13 cellular contexts compared by ENCODE assay signal in genomic region chr9:128409998-128410397, GRCh38. TPM values are rescaled to one million over a fixed set of nuclear protein-coding genes. Genes with fewer than 3 reads are reported as not detected.
DNase-seq lines count a peak whose midpoint lies in the region; ATAC-seq, FAIRE-seq and TF ChIP-seq lines count a peak whose summit lies in the region.
"Had no signal": no experiment of that assay in that cellular context is flagged by ENCODE, and none has a peak within 500 bp of the region (broad histone marks: within the 10 kb centered on the region; RNA-seq: fewer than 3 reads in every experiment).

No MANE protein-coding gene starts in this region.

- CTCF ChIA-PET in A549 (lab: Yijun Ruan, JAX): interaction anchor here (0.6 to 7.0 kb wide), 13 partner anchors 8 to 148 kb away, joined by 3 to 52 read pairs (median 3); partner anchors contain the start of genes CERCAM and URM1
- CTCF ChIA-PET in naive thymus-derived CD4-positive, alpha-beta T cell (lab: Charles Lee): interaction anchor here (4.5 kb wide), 1 partner anchor 47 kb away, joined by 20 read pairs; no protein-coding TSS in a partner anchor

- no peak for FAIRE-seq in A549 (lab: Jason Lieb, UNC)

- TF ChIP-seq CTCF in A549 (IDR thresholded peaks at IDR 0.05): no peak; the same call in 1 of the 3 replicates
- TF ChIP-seq CTCF in WI38 (IDR thresholded peaks at IDR 0.05; ENCODE audit: low read depth, low read length): peak; percentile 29; the same call in 1 of the 2 replicates
- peak; percentile 12 for TF ChIP-seq CTCF in hepatocyte (IDR thresholded peaks at IDR 0.05; ENCODE audit: poor library complexity)

- H3K4me3 ChIP-seq in A549 (no peak overlapping the region), H7 (ENCODE audit: insufficient read depth, low read depth, low read length) (no peak overlapping the region), WI38 (ENCODE audit: low read depth, low read length) (no peak overlapping the region), hepatocyte (no peak overlapping the region)
- no peak overlapping the region for H3K4me3 ChIP-seq in naive thymus-derived CD4-positive, alpha-beta T cell (ENCODE audit: low read length)
- H3K4me3 ChIP-seq: body of pancreas, tibial nerve had no signal

- H3K27me3 Mint-ChIP-seq in naive thymus-derived CD4-positive, alpha-beta T cell: peaks cover 36 to 50% (median 42%) of the 10 kb centered on the region in 5 donors

- POLR2A ChIA-PET in A549 (lab: Yijun Ruan, JAX): no interaction called here
- POLR2A ChIA-PET in naive thymus-derived CD4-positive, alpha-beta T cell (lab: Charles Lee): no interaction called here

- no peaks in the 10 kb centered on the region for H4K20me1 ChIP-seq in hepatocyte (ENCODE audit: insufficient read depth, poor library complexity, severe bottlenecking)

- no peaks in the 10 kb centered on the region for H3K36me3 Mint-ChIP-seq in naive thymus-derived CD4-positive, alpha-beta T cell

- H3K79me2 ChIP-seq in hepatocyte: no peaks in the 10 kb centered on the region

- TF ChIP-seq POLR2A in A549 (IDR thresholded peaks at IDR 0.05; ENCODE audit: low read length): no peak

- no peak for TF ChIP-seq EP300 in A549 (IDR thresholded peaks at IDR 0.05)

- H3K4me2 ChIP-seq in A549 (no peak overlapping the region), hepatocyte (no peak overlapping the region)

- no peak overlapping the region for H3K4me3 Mint-ChIP-seq in naive thymus-derived CD4-positive, alpha-beta T cell

- H3K9me3 ChIP-seq in A549 (no peaks in the 10 kb centered on the region), hepatocyte (ENCODE audit: low read depth) (no peaks in the 10 kb centered on the region)
- no peaks in the 10 kb centered on the region for H3K9me3 ChIP-seq in naive thymus-derived CD4-positive, alpha-beta T cell (ENCODE audit: control insufficient read depth in 2 of 3, low read length in 3 of 3)
- H3K9me3 ChIP-seq: body of pancreas, tibial nerve had no signal

- intact Hi-C loops in naive thymus-derived CD4-positive, alpha-beta T cell (cut with micrococcal nuclease): no loop called here

- H3K9me2 ChIP-seq in hepatocyte (replicated peaks; ENCODE audit: insufficient read depth): no peaks in the 10 kb centered on the region

- peak in 1 of 2 experiments; percentile 46; a peak in 3 of 5 replicates for TF ChIP-seq RAD21 in A549 (conservative IDR thresholded peaks at IDR 0.05 in 1 of 2, IDR thresholded peaks at IDR 0.05 in 1 of 2)

- no peak overlapping the region for H2AFZ ChIP-seq in hepatocyte

- H3K27ac Mint-ChIP-seq in naive thymus-derived CD4-positive, alpha-beta T cell: no peak overlapping the region

- H3K36me3 ChIP-seq in H7 (replicated peaks; ENCODE audit: control insufficient read depth, insufficient read depth, low read length): no peaks in the 10 kb centered on the region
- no peaks in the 10 kb centered on the region for H3K36me3 ChIP-seq in hepatocyte (replicated peaks; ENCODE audit: insufficient read depth, low read depth)
- no peaks in the 10 kb centered on the region for H3K36me3 ChIP-seq in naive thymus-derived CD4-positive, alpha-beta T cell (ENCODE audit: control insufficient read depth in 2 of 3, insufficient read depth in 3 of 3, low read length in 3 of 3)
- H3K36me3 ChIP-seq: tibial nerve had no signal

- 24% methylated on average over 6 of the region's 6 CpGs for WGBS in A549 (ENCODE audit: missing lambda C conversion rate)
- WGBS in hepatocyte (ENCODE audit: low lambda C conversion rate, missing lambda C conversion rate): 39% methylated on average over 6 of the region's 6 CpGs

- peaks cover 0 to 4% (median 0%) of the 10 kb centered on the region in 7 donors for H3K4me1 Mint-ChIP-seq in naive thymus-derived CD4-positive, alpha-beta T cell

- peak; percentile 64 to 77 for ATAC-seq in A549
- ATAC-seq in HG02973 (IDR thresholded peaks at IDR 0.05; ENCODE audit: unreplicated experiment): no peak
- ATAC-seq in naive thymus-derived CD4-positive, alpha-beta T cell: no peak
- ATAC-seq in HG02852 (IDR thresholded peaks at IDR 0.05; ENCODE audit: unreplicated experiment): no peak
- ATAC-seq: body of pancreas, left colon had no signal

- H3K27me3 ChIP-seq in H7 (ENCODE audit: control insufficient read depth, insufficient read depth, low read length) (peaks cover 57% of the 10 kb centered on the region), hepatocyte (peaks cover 24% of the 10 kb centered on the region)
- no peaks in the 10 kb centered on the region for H3K27me3 ChIP-seq in naive thymus-derived CD4-positive, alpha-beta T cell (ENCODE audit: control insufficient read depth in 2 of 2, insufficient read depth in 2 of 2, low read length in 2 of 2)
- H3K27me3 ChIP-seq: body of pancreas had no signal

- H3K27ac ChIP-seq in A549: no peak overlapping the region
- no peak overlapping the region for H3K27ac ChIP-seq in hepatocyte
- no peak overlapping the region for H3K27ac ChIP-seq in naive thymus-derived CD4-positive, alpha-beta T cell (ENCODE audit: low read depth, low read length)
- H3K27ac ChIP-seq: body of pancreas, tibial nerve had no signal

- DNase-seq in A549 (ENCODE audit: low read depth in 1 of 2, low spot score in 1 of 2) (peak in 1 of 2 experiments; percentile 59), H7 (peak; percentile 74), hepatocyte (ENCODE audit: low spot score) (no peak), NCI-H1694 treated with DMSO at 0.1 percent for 48 hours (lab: John Stamatoyannopoulos, UW) (no peak)
- DNase-seq in naive thymus-derived CD4-positive, alpha-beta T cell: no peak
- DNase-seq: body of pancreas, Calu3, left colon, NCI-H226 had no signal

- peaks cover 6% of the 10 kb centered on the region; the same call in 1 of the 3 replicates for H3K4me1 ChIP-seq in A549
- no peaks in the 10 kb centered on the region for H3K4me1 ChIP-seq in hepatocyte (ENCODE audit: insufficient read depth)
- H3K4me1 ChIP-seq in naive thymus-derived CD4-positive, alpha-beta T cell (ENCODE audit: control insufficient read depth in 2 of 2, insufficient read depth in 2 of 2, low read length in 2 of 2): no peaks in the 10 kb centered on the region
- H3K4me1 ChIP-seq: body of pancreas had no signal

- peaks cover 0 to 4% (median 0%) of the 10 kb centered on the region in 11 donors for H3K9me3 Mint-ChIP-seq in naive thymus-derived CD4-positive, alpha-beta T cell

TF ChIP-seq in A549, 52 proteins besides CTCF, POLR2A, EP300 and RAD21:
- 0 out of 3 replicates have a peak, but pooled peaks have one; percentile 10 for TF ChIP-seq SMC3 (IDR thresholded peaks at IDR 0.05)
- no peak for TF ChIP-seq NR3C1 (IDR thresholded peaks at IDR 0.05)
TF ChIP-seq in A549: peak in this region for 1.

RNA-seq across cellular contexts. Expression of gene CERCAM, which starts 10.7 kb away (rescaled TPM):
- 16.5 and 16.6 TPM in 2 replicates for polyA plus RNA-seq in A549 (2011; rRNA removed)
- 40.4 and 54.7 TPM in 2 replicates for polyA plus RNA-seq in A549 (2012; cell fraction: cytosol; rRNA removed)
- polyA plus RNA-seq in A549 (2012; cell fraction: nucleus; rRNA removed): 77.9 and 93.5 TPM in 2 replicates
- polyA plus RNA-seq in A549 (2017; fragmentation: RNase III; extraction: RNeasy Plus Mini Kit Qiagen cat#74134 plus additional on column Dnase treatment): 26.1 to 33.3 TPM (median 28.5 TPM) in 3 replicates
- 20.1 and 20.5 TPM in 2 replicates for polyA minus RNA-seq in A549 (2011; rRNA and poly(A)+ RNA removed)
- total RNA-seq in H7 (2014; rRNA removed; shearing (Covaris generic)): 12.6 and 15.5 TPM in 2 replicates
- total RNA-seq in hepatocyte: 49.2 and 51.6 TPM in 2 replicates
- polyA plus RNA-seq in hepatocyte: 112 and 117 TPM in 2 replicates
- total RNA-seq in naive thymus-derived CD4-positive, alpha-beta T cell: 1 to 10 TPM in 1 of 5 experiments, under 1 TPM in 4; 0.19 to 2.2 (median 0.77) TPM
- under 1 TPM; 0.15 to 0.54 TPM for polyA plus RNA-seq in naive thymus-derived CD4-positive, alpha-beta T cell

RNA-seq across cellular contexts. Expression of gene URM1, which starts 38.8 kb away (rescaled TPM):
- polyA plus RNA-seq in A549 (2011; rRNA removed): 43.6 and 61.6 TPM in 2 replicates
- polyA plus RNA-seq in A549 (2012; cell fraction: cytosol; rRNA removed): 66.7 and 75.4 TPM in 2 replicates
- polyA plus RNA-seq in A549 (2012; cell fraction: nucleus; rRNA removed): 71.3 and 83.4 TPM in 2 replicates
- polyA plus RNA-seq in A549 (2017; fragmentation: RNase III; extraction: RNeasy Plus Mini Kit Qiagen cat#74134 plus additional on column Dnase treatment): 49.5 to 50.6 TPM (median 49.7 TPM) in 3 replicates
- 43.8 and 52.7 TPM in 2 replicates for polyA minus RNA-seq in A549 (2011; rRNA and poly(A)+ RNA removed)
- 74.3 and 99.6 TPM in 2 replicates for total RNA-seq in H7 (2014; rRNA removed; shearing (Covaris generic))
- total RNA-seq in hepatocyte: 32.7 and 33.8 TPM in 2 replicates
- 55.7 and 66.7 TPM in 2 replicates for polyA plus RNA-seq in hepatocyte
- total RNA-seq in naive thymus-derived CD4-positive, alpha-beta T cell: 10 to 100 TPM; 32.3 to 72.4 (median 47.5) TPM
- polyA plus RNA-seq in naive thymus-derived CD4-positive, alpha-beta T cell: 10 to 100 TPM; 49.9 to 50.0 TPM

RNA-seq across cellular contexts. Expression of gene ODF2, which starts 45.8 kb away (rescaled TPM):
- polyA plus RNA-seq in A549 (2011; rRNA removed): 22.9 and 24.7 TPM in 2 replicates
- polyA plus RNA-seq in A549 (2012; cell fraction: cytosol; rRNA removed): 23.0 and 24.6 TPM in 2 replicates
- polyA plus RNA-seq in A549 (2012; cell fraction: nucleus; rRNA removed): 74.3 and 90.1 TPM in 2 replicates
- 29.6 to 32.0 TPM (median 30.5 TPM) in 3 replicates for polyA plus RNA-seq in A549 (2017; fragmentation: RNase III; extraction: RNeasy Plus Mini Kit Qiagen cat#74134 plus additional on column Dnase treatment)
- polyA minus RNA-seq in A549 (2011; rRNA and poly(A)+ RNA removed): 13.6 and 14.4 TPM in 2 replicates
- 12.0 and 15.8 TPM in 2 replicates for total RNA-seq in H7 (2014; rRNA removed; shearing (Covaris generic))
- 18.5 and 20.5 TPM in 2 replicates for total RNA-seq in hepatocyte
- 18.4 and 25.4 TPM in 2 replicates for polyA plus RNA-seq in hepatocyte
- total RNA-seq in naive thymus-derived CD4-positive, alpha-beta T cell: 10 to 100 TPM; 25.0 to 52.8 (median 30.2) TPM
- 10 to 100 TPM; 15.7 to 28.8 TPM for polyA plus RNA-seq in naive thymus-derived CD4-positive, alpha-beta T cell

Comparison
In these comparisons a context has a peak if more than half of its experiments do, and no peak if none do; other contexts are left out.
1. ATAC-seq: peak in A549 (2 of 2); none in HG02973 (single experiment), naive thymus-derived CD4-positive, alpha-beta T cell (single experiment) and HG02852 (single experiment).